ENCODE assay signal across 17 cellular contexts in genomic region chr17:27535975-27536374, GRCh38.
A peak's percentile ranks its signal among the peaks of the same experiment; 100 is the strongest.
DNase-seq lines count a peak whose midpoint lies in the region; ATAC-seq and TF ChIP-seq lines count a peak whose summit lies in the region.
"Had no signal": no experiment of that assay in that cellular context is flagged by ENCODE, and none has a peak within 500 bp of the region (broad histone marks: within the 10 kb centered on the region; RNA-seq: fewer than 3 reads in every experiment).

No MANE protein-coding gene starts in this region.

- no peak for ATAC-seq in stimulated activated effector memory CD8-positive, alpha-beta T cell treated with anti-CD3 and anti-CD28 coated beads, Interleukin-12 subunit alpha, Interleukin-12 subunit beta, amount 100 ng/mL, for 72 hours
- ATAC-seq: left cardiac atrium had no signal

- DNase-seq in HFFc6 (no peak), caudate nucleus (lab: John Stamatoyannopoulos, UW) (peak in 3 of 61 donors; percentile 17 to 35 (median 24)), breast epithelium (ENCODE audit: low spot score in 2 of 2) (no peak), GM10248 (ENCODE audit: extremely low spot score) (no peak), NCI-H2227 (lab: John Stamatoyannopoulos, UW; ENCODE audit: unreplicated experiment) (no peak)
- no peak for DNase-seq in stimulated activated effector memory CD8-positive, alpha-beta T cell treated with anti-CD3 and anti-CD28 coated beads, Interleukin-12 subunit alpha, Interleukin-12 subunit beta, amount 100 ng/mL, for 72 hours (ENCODE audit: low spot score in 2 of 2)
- no peak for DNase-seq in activated naive CD4-positive, alpha-beta T cell treated with anti-CD3 and anti-CD28 coated beads, Interleukin-2, amount 10 ng/mL, durations not matched to agents 7 days and 5 days
- DNase-seq: activated CD8-positive, alpha-beta memory T cell treated with anti-CD3 and anti-CD28 coated beads for 24 hours; activated gamma-delta T cell; left cardiac atrium; NCI-H1048; occipital lobe; SJCRH30 had no signal

- no peak overlapping the region for H3K4me3 ChIP-seq in mesodermal cell (ENCODE audit: extremely low read depth, insufficient read depth, low read length, poor library complexity, severe bottlenecking)
- H3K4me3 ChIP-seq in breast epithelium = no peak overlapping the region
- H3K4me3 ChIP-seq: BLaER1, SJCRH30 had no signal

- no peaks in the 10 kb centered on the region for H3K36me3 Mint-ChIP-seq in HFFc6 (ENCODE audit: low read depth)
- peaks cover 5% of the 10 kb centered on the region for H3K36me3 Mint-ChIP-seq in stimulated activated effector memory CD8-positive, alpha-beta T cell treated with anti-CD3 and anti-CD28 coated beads, Interleukin-12 subunit alpha, Interleukin-12 subunit beta, amount 100 ng/mL, for 72 hours
- no peaks in the 10 kb centered on the region for H3K36me3 Mint-ChIP-seq in activated naive CD4-positive, alpha-beta T cell treated with anti-CD3 and anti-CD28 coated beads, Interleukin-2, amount 10 ng/mL, durations not matched to agents 7 days and 5 days

- no peak for TF ChIP-seq CTCF in HFFc6 (IDR thresholded peaks at IDR 0.05)
- no peak for TF ChIP-seq CTCF in breast epithelium (IDR thresholded peaks at IDR 0.05)
- no peak for TF ChIP-seq CTCF in GM10248 (IDR thresholded peaks at IDR 0.05; ENCODE audit: control extremely low read depth, extremely low read depth, low read depth, missing control alignments)

- no peak overlapping the region for H3K4me3 Mint-ChIP-seq in HFFc6
- no peak overlapping the region for H3K4me3 Mint-ChIP-seq in stimulated activated effector memory CD8-positive, alpha-beta T cell treated with anti-CD3 and anti-CD28 coated beads, Interleukin-12 subunit alpha, Interleukin-12 subunit beta, amount 100 ng/mL, for 72 hours
- H3K4me3 Mint-ChIP-seq in activated naive CD4-positive, alpha-beta T cell treated with anti-CD3 and anti-CD28 coated beads, Interleukin-2, amount 10 ng/mL, durations not matched to agents 7 days and 5 days = no peak overlapping the region

- H3K4me1 ChIP-seq in mesodermal cell (ENCODE audit: control insufficient read depth, insufficient read depth, low read length, poor library complexity, severe bottlenecking) (peaks cover 65% of the 10 kb centered on the region), breast epithelium (peaks cover 0 to 5% of the 10 kb centered on the region in 2 donors)

- peaks cover 10% of the 10 kb centered on the region for H3K27me3 Mint-ChIP-seq in HFFc6 (ENCODE audit: insufficient read depth)
- no peaks in the 10 kb centered on the region for H3K27me3 Mint-ChIP-seq in activated naive CD4-positive, alpha-beta T cell treated with anti-CD3 and anti-CD28 coated beads, Interleukin-2, amount 10 ng/mL, durations not matched to agents 7 days and 5 days
- H3K27me3 Mint-ChIP-seq: IgD-negative memory B cell had no signal

- H3K36me3 ChIP-seq in mesodermal cell (ENCODE audit: control insufficient read depth, insufficient read depth, low read length) (no peaks in the 10 kb centered on the region), breast epithelium (no peaks in the 10 kb centered on the region)
- H3K36me3 ChIP-seq: BLaER1, SJCRH30 had no signal

- H3K27ac ChIP-seq in caudate nucleus (ENCODE audit: low read depth, low read length) (peak overlapping the region; percentile 24), mesodermal cell (ENCODE audit: low read depth, low read length, severe bottlenecking) (peak overlapping the region; percentile 83), breast epithelium (peak overlapping the region in 1 of 2 donors; percentile 53)
- H3K27ac ChIP-seq: BLaER1, epithelial cell of prostate, SJCRH30 had no signal

- H3K27ac Mint-ChIP-seq in HFFc6 = peak overlapping the region; percentile 13; the same call in 1 of the 2 replicates
- H3K27ac Mint-ChIP-seq in stimulated activated effector memory CD8-positive, alpha-beta T cell treated with anti-CD3 and anti-CD28 coated beads, Interleukin-12 subunit alpha, Interleukin-12 subunit beta, amount 100 ng/mL, for 72 hours = peak overlapping the region; percentile 79
- no peak overlapping the region for H3K27ac Mint-ChIP-seq in activated naive CD4-positive, alpha-beta T cell treated with anti-CD3 and anti-CD28 coated beads, Interleukin-2, amount 10 ng/mL, durations not matched to agents 7 days and 5 days
- H3K27ac Mint-ChIP-seq: IgD-negative memory B cell had no signal

- CTCF ChIA-PET in GM10248 (lab: Yijun Ruan, JAX) = interaction anchor here (1.7 to 3.4 kb wide), 2 partner anchors 9 to 118 kb away, joined by 4 to 24 read pairs; no protein-coding TSS in a partner anchor
- CTCF ChIA-PET in activated naive CD4-positive, alpha-beta T cell treated with anti-CD3 and anti-CD28 coated beads, Interleukin-2, amount 10 ng/mL, durations not matched to agents 7 days and 5 days (lab: Charles Lee) = no interaction called here

- H3K9me3 ChIP-seq in mesodermal cell (ENCODE audit: control insufficient read depth, low read length) (no peaks in the 10 kb centered on the region), breast epithelium (no peaks in the 10 kb centered on the region)
- H3K9me3 ChIP-seq: BLaER1, SJCRH30 had no signal

- TF ChIP-seq POLR2A in breast epithelium (IDR thresholded peaks at IDR 0.05) = no peak

- H3K4me1 Mint-ChIP-seq in HFFc6 (ENCODE audit: low read depth) = peaks cover 54% of the 10 kb centered on the region
- H3K4me1 Mint-ChIP-seq in stimulated activated effector memory CD8-positive, alpha-beta T cell treated with anti-CD3 and anti-CD28 coated beads, Interleukin-12 subunit alpha, Interleukin-12 subunit beta, amount 100 ng/mL, for 72 hours = peaks cover 67% of the 10 kb centered on the region
- H3K4me1 Mint-ChIP-seq in activated naive CD4-positive, alpha-beta T cell treated with anti-CD3 and anti-CD28 coated beads, Interleukin-2, amount 10 ng/mL, durations not matched to agents 7 days and 5 days = peaks cover 55% of the 10 kb centered on the region

- POLR2A ChIA-PET in GM10248 (lab: Yijun Ruan, JAX) = no interaction called here

- H3K9me3 Mint-ChIP-seq in HFFc6 = no peaks in the 10 kb centered on the region
- H3K9me3 Mint-ChIP-seq in stimulated activated effector memory CD8-positive, alpha-beta T cell treated with anti-CD3 and anti-CD28 coated beads, Interleukin-12 subunit alpha, Interleukin-12 subunit beta, amount 100 ng/mL, for 72 hours = no peaks in the 10 kb centered on the region
- no peaks in the 10 kb centered on the region for H3K9me3 Mint-ChIP-seq in activated naive CD4-positive, alpha-beta T cell treated with anti-CD3 and anti-CD28 coated beads, Interleukin-2, amount 10 ng/mL, durations not matched to agents 7 days and 5 days
- H3K9me3 Mint-ChIP-seq: IgD-negative memory B cell had no signal

- WGBS in mesodermal cell (ENCODE audit: insufficient coverage in 2 of 2), 2 experiments = 59 to 100% methylated on average over 1 to 4 of the region's 7 CpGs

- no peaks in the 10 kb centered on the region for H3K27me3 ChIP-seq in breast epithelium
- H3K27me3 ChIP-seq: BLaER1 had no signal

- intact Hi-C loops in breast epithelium (cut with DNase I; ENCODE audit: low total_unique reads) = no loop called here
